24 cellular contexts compared by ENCODE assay signal in the genomic region with DNA sequence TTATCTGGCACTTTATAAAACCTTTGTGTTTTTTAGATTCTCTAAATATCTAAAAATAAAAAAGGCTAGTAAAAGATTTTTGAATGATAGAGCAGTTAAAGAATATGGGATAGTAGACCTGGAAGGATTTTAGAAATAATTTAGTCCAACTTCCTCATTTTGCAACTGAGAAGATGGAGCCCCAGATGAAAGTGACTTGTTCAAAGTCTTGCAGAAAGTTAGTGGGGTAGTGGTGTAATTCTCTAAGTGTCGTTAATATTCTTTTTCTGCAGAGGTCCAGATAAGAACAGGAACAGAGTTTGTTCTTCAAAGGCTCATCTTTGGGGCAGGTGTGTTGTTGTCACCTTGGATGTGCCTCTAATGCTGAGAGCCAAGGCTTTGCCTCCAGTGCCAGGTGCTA.
DNase-seq lines count a peak whose midpoint lies in the region; ATAC-seq and TF ChIP-seq lines count a peak whose summit lies in the region.
"Had no signal": no experiment of that assay in that cellular context is flagged by ENCODE, and none has a peak within 500 bp of the region (broad histone marks: within the 10 kb centered on the region; RNA-seq: fewer than 3 reads in every experiment).

No MANE protein-coding gene starts in this region.

- H3K9me3 Mint-ChIP-seq in GM23338 = no peaks in the 10 kb centered on the region
- H3K9me3 Mint-ChIP-seq: CD4-positive, alpha-beta T cell had no signal

- H3K4me3 Mint-ChIP-seq in GM23338 = no peak overlapping the region
- H3K4me3 Mint-ChIP-seq: CD4-positive, alpha-beta T cell had no signal

- no peaks in the 10 kb centered on the region for H3K9me2 ChIP-seq in GM23338 (ENCODE audit: insufficient read depth)

- H3K27ac ChIP-seq in neutrophil (peak overlapping the region; percentile 74), GM23338 (ENCODE audit: low read depth) (no peak overlapping the region)

- no peak overlapping the region for H2AFZ ChIP-seq in GM23338

- H3K4me1 ChIP-seq in neutrophil (ENCODE audit: control insufficient read depth in 1 of 2, insufficient read depth in 1 of 2, low read depth in 1 of 2, low read length in 1 of 2) (peaks cover 33 to 60% of the 10 kb centered on the region in 2 experiments), GM23338 (ENCODE audit: insufficient read depth) (no peaks in the 10 kb centered on the region)
- H3K4me1 ChIP-seq: Caco-2 had no signal

- no peak for TF ChIP-seq CTCF in neutrophil (IDR thresholded peaks at IDR 0.05)
- no peak for TF ChIP-seq CTCF in GM13977 (IDR thresholded peaks at IDR 0.05; ENCODE audit: extremely low read depth, insufficient read depth, missing control alignments)
- TF ChIP-seq CTCF in GM23338 (conservative IDR thresholded peaks at IDR 0.05; ENCODE audit: low read depth in 2 of 2) = no peak

- DNase-seq in Kasumi-1 (lab: John Stamatoyannopoulos, UW) (peak; percentile 49 to 61), NOMO-1 treated with DMSO at 0.1 percent for 48 hours (lab: John Stamatoyannopoulos, UW; ENCODE audit: unreplicated experiment) (peak; percentile 77), SKM-1 (lab: John Stamatoyannopoulos, UW; ENCODE audit: unreplicated experiment) (peak; percentile 68), GM13977 (ENCODE audit: low spot score) (no peak), GM23338 (ENCODE audit: low spot score) (no peak)
- DNase-seq in stimulated activated CD4-positive, alpha-beta T cell treated with anti-CD3 and anti-CD28 coated beads, Interleukin-1b, Interleukin-23, amount 100 ng/mL, for 48 hours = no peak
- DNase-seq: Caco-2; CD4-positive, alpha-beta T cell; DMS 273 treated with DMSO at 0.1 percent for 48 hours; DND-41; Karpas-422; NCI-H1105; NCI-H146; NCI-H2029 treated with DMSO at 0.1 percent for 48 hours; NCI-H226; NCI-H510A treated with DMSO at 0.1 percent for 48 hours; NCI-H748 treated with DMSO at 0.1 percent for 48 hours; PC-3; RPMI8226; SHP77 had no signal

- no peak overlapping the region for H3K4me3 ChIP-seq in neutrophil (ENCODE audit: low read depth in 1 of 2, low read length in 1 of 2)
- no peak overlapping the region for H3K4me3 ChIP-seq in GM23338
- H3K4me3 ChIP-seq: GM12878 had no signal

- no peaks in the 10 kb centered on the region for H3K36me3 ChIP-seq in neutrophil
- no peaks in the 10 kb centered on the region for H3K36me3 ChIP-seq in GM23338 (ENCODE audit: insufficient read depth)

- H3K36me3 Mint-ChIP-seq in GM23338 (ENCODE audit: low read depth) = no peaks in the 10 kb centered on the region

- H3K27me3 ChIP-seq in neutrophil (no peaks in the 10 kb centered on the region), GM23338 (ENCODE audit: insufficient read depth) (no peaks in the 10 kb centered on the region)

- no peak for ATAC-seq in GM21447 (IDR thresholded peaks at IDR 0.05; ENCODE audit: unreplicated experiment)
- no peak for ATAC-seq in GM23338
- ATAC-seq: GM12878, PC-3, SK-N-SH treated with all-trans-retinoic acid at 6 μM for 48 hours had no signal

- in situ Hi-C loops in GM13977 (cut with MboI; ENCODE audit: low pct_unique_long_range_greater_than_20kb, low sequenced_read_pairs, unreplicated experiment) = no loop called here

- peaks cover 6% of the 10 kb centered on the region for H3K27me3 Mint-ChIP-seq in GM23338 (ENCODE audit: insufficient read depth, low read depth, poor library complexity)
- H3K27me3 Mint-ChIP-seq: CD4-positive, alpha-beta T cell had no signal

- H3K27ac Mint-ChIP-seq in GM23338 = no peak overlapping the region
- H3K27ac Mint-ChIP-seq: CD4-positive, alpha-beta T cell had no signal

- H4K20me1 ChIP-seq in GM23338 (replicated peaks; ENCODE audit: insufficient read depth) = no peaks in the 10 kb centered on the region; the same call in 1 of the 2 replicates

- no peaks in the 10 kb centered on the region for H3F3A ChIP-seq in GM23338 (replicated peaks; ENCODE audit: low read depth)

- H3K9me3 ChIP-seq in neutrophil = no peaks in the 10 kb centered on the region
- H3K9me3 ChIP-seq: Caco-2 had no signal

- H3K4me2 ChIP-seq in GM23338 = no peak overlapping the region

- no peaks in the 10 kb centered on the region for H3K79me2 ChIP-seq in GM23338 (replicated peaks; ENCODE audit: insufficient read depth)

- H3K4me1 Mint-ChIP-seq in GM23338 = peaks cover 8% of the 10 kb centered on the region; the same call in 2 of the 3 replicates

TF ChIP-seq in GM23338, 12 proteins besides CTCF, POLR2A, EP300 and RAD21 (continues in another document):
- no peak for TF ChIP-seq EZH2 (IDR thresholded peaks at IDR 0.05; ENCODE audit: low read depth, unreplicated experiment)
- TF ChIP-seq JUNB (IDR thresholded peaks at IDR 0.05; ENCODE audit: unreplicated experiment) = no peak
- TF ChIP-seq CREB1 (CRISPR knock-in tag; IDR thresholded peaks at IDR 0.05; ENCODE audit: low read depth) = no peak
- no peak for TF ChIP-seq STAT1 (IDR thresholded peaks at IDR 0.05; ENCODE audit: unreplicated experiment)
- TF ChIP-seq, protein P1, sequence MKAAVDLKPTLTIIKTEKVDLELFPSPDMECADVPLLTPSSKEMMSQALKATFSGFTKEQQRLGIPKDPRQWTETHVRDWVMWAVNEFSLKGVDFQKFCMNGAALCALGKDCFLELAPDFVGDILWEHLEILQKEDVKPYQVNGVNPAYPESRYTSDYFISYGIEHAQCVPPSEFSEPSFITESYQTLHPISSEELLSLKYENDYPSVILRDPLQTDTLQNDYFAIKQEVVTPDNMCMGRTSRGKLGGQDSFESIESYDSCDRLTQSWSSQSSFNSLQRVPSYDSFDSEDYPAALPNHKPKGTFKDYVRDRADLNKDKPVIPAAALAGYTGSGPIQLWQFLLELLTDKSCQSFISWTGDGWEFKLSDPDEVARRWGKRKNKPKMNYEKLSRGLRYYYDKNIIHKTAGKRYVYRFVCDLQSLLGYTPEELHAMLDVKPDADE (IDR thresholded peaks at IDR 0.05) = no peak
- TF ChIP-seq, protein P2, sequence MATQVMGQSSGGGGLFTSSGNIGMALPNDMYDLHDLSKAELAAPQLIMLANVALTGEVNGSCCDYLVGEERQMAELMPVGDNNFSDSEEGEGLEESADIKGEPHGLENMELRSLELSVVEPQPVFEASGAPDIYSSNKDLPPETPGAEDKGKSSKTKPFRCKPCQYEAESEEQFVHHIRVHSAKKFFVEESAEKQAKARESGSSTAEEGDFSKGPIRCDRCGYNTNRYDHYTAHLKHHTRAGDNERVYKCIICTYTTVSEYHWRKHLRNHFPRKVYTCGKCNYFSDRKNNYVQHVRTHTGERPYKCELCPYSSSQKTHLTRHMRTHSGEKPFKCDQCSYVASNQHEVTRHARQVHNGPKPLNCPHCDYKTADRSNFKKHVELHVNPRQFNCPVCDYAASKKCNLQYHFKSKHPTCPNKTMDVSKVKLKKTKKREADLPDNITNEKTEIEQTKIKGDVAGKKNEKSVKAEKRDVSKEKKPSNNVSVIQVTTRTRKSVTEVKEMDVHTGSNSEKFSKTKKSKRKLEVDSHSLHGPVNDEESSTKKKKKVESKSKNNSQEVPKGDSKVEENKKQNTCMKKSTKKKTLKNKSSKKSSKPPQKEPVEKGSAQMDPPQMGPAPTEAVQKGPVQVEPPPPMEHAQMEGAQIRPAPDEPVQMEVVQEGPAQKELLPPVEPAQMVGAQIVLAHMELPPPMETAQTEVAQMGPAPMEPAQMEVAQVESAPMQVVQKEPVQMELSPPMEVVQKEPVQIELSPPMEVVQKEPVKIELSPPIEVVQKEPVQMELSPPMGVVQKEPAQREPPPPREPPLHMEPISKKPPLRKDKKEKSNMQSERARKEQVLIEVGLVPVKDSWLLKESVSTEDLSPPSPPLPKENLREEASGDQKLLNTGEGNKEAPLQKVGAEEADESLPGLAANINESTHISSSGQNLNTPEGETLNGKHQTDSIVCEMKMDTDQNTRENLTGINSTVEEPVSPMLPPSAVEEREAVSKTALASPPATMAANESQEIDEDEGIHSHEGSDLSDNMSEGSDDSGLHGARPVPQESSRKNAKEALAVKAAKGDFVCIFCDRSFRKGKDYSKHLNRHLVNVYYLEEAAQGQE (IDR thresholded peaks at IDR 0.05; ENCODE audit: unreplicated experiment) = no peak
- TF ChIP-seq ZNF114 (CRISPR knock-in tag; IDR thresholded peaks at IDR 0.05) = no peak

Comparison
In these comparisons a context has a peak if more than half of its experiments do, and no peak if none do; other contexts are left out.
1. DNase-seq: peak in Kasumi-1 (2 of 2), NOMO-1 treated with DMSO at 0.1 percent for 48 hours (single experiment) and SKM-1 (single experiment); none in GM13977 (single experiment), stimulated activated CD4-positive, alpha-beta T cell treated with anti-CD3 and anti-CD28 coated beads, Interleukin-1b, Interleukin-23, amount 100 ng/mL, for 48 hours (single experiment) and GM23338 (single experiment).